In the genomic region with DNA sequence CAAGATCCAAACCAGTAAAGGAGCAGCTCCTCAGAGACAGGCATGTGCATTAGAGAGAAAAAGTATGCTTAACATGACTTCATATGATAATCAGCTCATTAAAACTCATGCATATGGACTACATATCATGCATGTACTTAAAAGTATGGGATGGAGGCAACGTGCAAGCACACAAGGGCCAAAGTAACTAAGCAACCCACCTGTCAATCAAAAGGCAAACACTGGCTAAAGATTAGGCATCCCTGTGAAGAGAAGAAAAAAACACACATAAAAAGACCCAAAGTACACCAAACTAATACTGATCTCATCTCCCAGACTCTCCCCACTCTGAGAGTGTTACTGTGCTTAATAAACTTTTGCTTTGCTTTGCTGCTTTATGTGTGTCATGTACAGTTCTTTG, we compare ENCODE assay signal across 7 cellular contexts.
DNase-seq lines count a peak whose midpoint lies in the region; ATAC-seq, FAIRE-seq and TF ChIP-seq lines count a peak whose summit lies in the region.
"Not testable (repeated sequence)": the region's sequence is repeated elsewhere in the genome, so short reads cannot be mapped to it uniquely, and the experiment has no call there.

No MANE protein-coding gene starts in this region.

- H3K4me1 ChIP-seq in CD4-positive, CD25-positive, alpha-beta regulatory T cell (ENCODE audit: control insufficient read depth, insufficient read depth, low read length, poor library complexity, severe bottlenecking); CD8-positive, alpha-beta memory T cell (ENCODE audit: insufficient read depth, low read length); K562 (replicated peaks in 1 of 2; ENCODE audit: control insufficient read depth in 2 of 2, insufficient read depth in 2 of 2, low read length in 2 of 2); HepG2 (ENCODE audit: insufficient read depth, low read length): not testable (repeated sequence)

- FAIRE-seq in K562 (lab: Jason Lieb, UNC); HepG2 (lab: Jason Lieb, UNC): not testable (repeated sequence)

- not testable (repeated sequence) for TF ChIP-seq RAD21 in K562 (CRISPR knock-in tag; conservative IDR thresholded peaks at IDR 0.05 in 1 of 2, IDR thresholded peaks at IDR 0.05 in 1 of 2); HepG2 (CRISPR knock-in tag; IDR thresholded peaks at IDR 0.05)

- H3K9me1 ChIP-seq in K562 (ENCODE audit: control insufficient read depth, insufficient read depth, low read length): not testable (repeated sequence)

- H3K36me3 ChIP-seq in CD4-positive, CD25-positive, alpha-beta regulatory T cell (ENCODE audit: control insufficient read depth, insufficient read depth, low read length); CD8-positive, alpha-beta memory T cell (ENCODE audit: insufficient read depth, low read length); K562 (ENCODE audit: control insufficient read depth, insufficient read depth, low read length); HepG2 (replicated peaks in 1 of 2; ENCODE audit: control insufficient read depth in 1 of 2, insufficient read depth in 2 of 2, low read length in 2 of 2): not testable (repeated sequence)

- whole genome bisulfite sequencing in K562 (ENCODE audit: insufficient coverage, low coverage, missing lambda C conversion rate): 0% methylated on average over 1 of the region's 1 CpG
- WGBS in HepG2 (ENCODE audit: low lambda C conversion rate): 0% methylated on average over 1 of the region's 1 CpG

- TF ChIP-seq EP300 in K562 (IDR thresholded peaks at IDR 0.05; ENCODE audit: low read length); HepG2 (IDR thresholded peaks at IDR 0.05; ENCODE audit: low read depth in 2 of 2, low read length in 2 of 2); HepG2 (CRISPR knock-in tag; IDR thresholded peaks at IDR 0.05; ENCODE audit: borderline replicate concordance): not testable (repeated sequence)

- ATAC-seq in CD4-positive, CD25-positive, alpha-beta regulatory T cell (ENCODE audit: low read depth in 2 of 2); T-helper 17 cell; K562; HepG2; natural killer cell: not testable (repeated sequence)

- H3K27me3 Mint-ChIP-seq in CD4-positive, CD25-positive, alpha-beta regulatory T cell; CD8-positive, alpha-beta memory T cell; T-helper 17 cell; natural killer cell (ENCODE audit: low read depth in 2 of 2): not testable (repeated sequence)

- H3K27me3 ChIP-seq in CD4-positive, CD25-positive, alpha-beta regulatory T cell (ENCODE audit: control insufficient read depth, insufficient read depth, low read length); CD8-positive, alpha-beta memory T cell (ENCODE audit: insufficient read depth, low read length, poor library complexity, severe bottlenecking); K562 (ENCODE audit: control insufficient read depth in 2 of 2, insufficient read depth in 2 of 2, low read length in 2 of 2); HepG2 (ENCODE audit: control insufficient read depth in 1 of 2, insufficient read depth in 2 of 2, low read length in 2 of 2): not testable (repeated sequence)

- H3K9me3 ChIP-seq in CD4-positive, CD25-positive, alpha-beta regulatory T cell (ENCODE audit: control insufficient read depth in 2 of 2, low read length in 2 of 2); CD8-positive, alpha-beta memory T cell (ENCODE audit: low read length); T-helper 17 cell (ENCODE audit: control insufficient read depth, low read length, poor library complexity, severe bottlenecking); K562 (replicated peaks; ENCODE audit: control insufficient read depth, insufficient read depth, low read depth, low read length); HepG2 (ENCODE audit: low read length): not testable (repeated sequence)

- not testable (repeated sequence) for H3K4me2 ChIP-seq in K562 (ENCODE audit: insufficient read depth, low read length); HepG2 (ENCODE audit: low read depth, low read length)

- BruUV-seq in K562 (replicated peaks; lab: Mats Ljungman, UMichigan); HepG2 (replicated peaks; lab: Mats Ljungman, UMichigan): not testable (repeated sequence)

- H3K4me1 Mint-ChIP-seq in CD4-positive, CD25-positive, alpha-beta regulatory T cell: peaks cover 0 to 16% (median 2%) of the 10 kb centered on the region in 4 donors
- H3K4me1 Mint-ChIP-seq in CD8-positive, alpha-beta memory T cell: peaks cover 10 to 27% (median 15%) of the 10 kb centered on the region in 3 donors
- not testable (repeated sequence) for H3K4me1 Mint-ChIP-seq in T-helper 17 cell
- peaks cover 6 to 11% of the 10 kb centered on the region in 2 donors for H3K4me1 Mint-ChIP-seq in natural killer cell

- H3K27ac Mint-ChIP-seq in CD4-positive, CD25-positive, alpha-beta regulatory T cell: peak overlapping the region in 2 of 3 donors; percentile 42
- peak overlapping the region in 7 of 8 donors; percentile 45 to 86 (median 79) for H3K27ac Mint-ChIP-seq in CD8-positive, alpha-beta memory T cell
- H3K27ac Mint-ChIP-seq in T-helper 17 cell (peak overlapping the region; percentile 70), natural killer cell (peak overlapping the region in 1 of 2 donors; percentile 20)

- H3K27ac ChIP-seq in CD4-positive, CD25-positive, alpha-beta regulatory T cell (ENCODE audit: insufficient read depth, low read length, poor library complexity, severe bottlenecking); CD8-positive, alpha-beta memory T cell (ENCODE audit: low read depth, low read length); K562 (ENCODE audit: extremely low read depth, low read depth, low read length); HepG2 (ENCODE audit: extremely low read length, insufficient read depth, low read length): not testable (repeated sequence)

- in situ Hi-C loops in K562 (cut with MboI); HepG2 (cut with HindIII; ENCODE audit: extremely low pct_ligation_motif_present, low pct_unique_long_range_greater_than_20kb): not testable (repeated sequence)

- not testable (repeated sequence) for H3K79me2 ChIP-seq in K562 (ENCODE audit: control insufficient read depth, insufficient read depth, low read length); HepG2 (ENCODE audit: insufficient read depth, low read length)

- H3K4me3 ChIP-seq in CD4-positive, CD25-positive, alpha-beta regulatory T cell (ENCODE audit: low read depth, low read length); CD8-positive, alpha-beta memory T cell (ENCODE audit: low read length); K562; HepG2 (replicated peaks in 1 of 3; ENCODE audit: insufficient read depth in 1 of 3, low read depth in 2 of 3, low read length in 3 of 3): not testable (repeated sequence)

- not testable (repeated sequence) for H2AFZ ChIP-seq in K562 (ENCODE audit: low read depth, low read length); HepG2 (ENCODE audit: low read length)

- CTCF ChIA-PET in CD8-positive, alpha-beta memory T cell (lab: Charles Lee); K562 (lab: Yijun Ruan, JAX; ENCODE audit: low intra/inter-chr PET ratio); HepG2 (lab: Yijun Ruan, JAX; ENCODE audit: low intra/inter-chr PET ratio, low total read pairs): not testable (repeated sequence)

- TF ChIP-seq POLR2A in K562 (conservative IDR thresholded peaks at IDR 0.05); HepG2 (IDR thresholded peaks at IDR 0.05; ENCODE audit: insufficient read depth in 1 of 2, low read depth in 2 of 2, low read length in 2 of 2): not testable (repeated sequence)

- H3K9me3 Mint-ChIP-seq in CD4-positive, CD25-positive, alpha-beta regulatory T cell; CD8-positive, alpha-beta memory T cell; natural killer cell: not testable (repeated sequence)

- POLR2A ChIA-PET in CD8-positive, alpha-beta memory T cell (lab: Charles Lee); K562 (lab: Yijun Ruan, JAX); HepG2 (lab: Yijun Ruan, JAX): not testable (repeated sequence)

- not testable (repeated sequence) for DNase-seq in CD4-positive, CD25-positive, alpha-beta regulatory T cell; CD8-positive, alpha-beta memory T cell; T-helper 17 cell; natural killer cell
- DNase-seq in OCI-M1 (lab: John Stamatoyannopoulos, UW) (peak; percentile 30), K562 (ENCODE audit: extremely low read depth in 1 of 4, low spot score in 3 of 4) (peak in 1 of 4 experiments; percentile 2), HepG2 (ENCODE audit: low spot score) (peak; percentile 30)

- H4K20me1 ChIP-seq in K562 (replicated peaks; ENCODE audit: control insufficient read depth, insufficient read depth, low read length); HepG2 (ENCODE audit: insufficient read depth, low read length): not testable (repeated sequence)

- H3K36me3 Mint-ChIP-seq in CD4-positive, CD25-positive, alpha-beta regulatory T cell; T-helper 17 cell (ENCODE audit: low read depth); natural killer cell: not testable (repeated sequence)
- H3K36me3 Mint-ChIP-seq in CD8-positive, alpha-beta memory T cell: peaks cover 0 to 12% (median 2%) of the 10 kb centered on the region in 3 donors

- not testable (repeated sequence) for H3K9ac ChIP-seq in K562 (ENCODE audit: insufficient read depth in 1 of 2, low read depth in 2 of 2, low read length in 2 of 2); HepG2 (ENCODE audit: insufficient read depth, low read depth, low read length)

- TF ChIP-seq CTCF in K562 (IDR thresholded peaks at IDR 0.05 in 2 of 3, conservative IDR thresholded peaks at IDR 0.05 in 1 of 3; ENCODE audit: insufficient read depth in 2 of 3, low read depth in 1 of 3, low read length in 3 of 3); HepG2 (CRISPR knock-in tag; IDR thresholded peaks at IDR 0.05); natural killer cell (IDR thresholded peaks at IDR 0.05): not testable (repeated sequence)

- not testable (repeated sequence) for H3K4me3 Mint-ChIP-seq in CD4-positive, CD25-positive, alpha-beta regulatory T cell
- peak overlapping the region in 1 of 7 donors; percentile 37 for H3K4me3 Mint-ChIP-seq in CD8-positive, alpha-beta memory T cell
- H3K4me3 Mint-ChIP-seq in T-helper 17 cell (peak overlapping the region; percentile 36), natural killer cell (peak overlapping the region; percentile 28)

- intact Hi-C loops in K562 (cut with micrococcal nuclease); HepG2 (cut with micrococcal nuclease; ENCODE audit: unreplicated experiment); natural killer cell (cut with micrococcal nuclease): not testable (repeated sequence)
